ENCODE assay signal across 11 cellular contexts in the genomic region with DNA sequence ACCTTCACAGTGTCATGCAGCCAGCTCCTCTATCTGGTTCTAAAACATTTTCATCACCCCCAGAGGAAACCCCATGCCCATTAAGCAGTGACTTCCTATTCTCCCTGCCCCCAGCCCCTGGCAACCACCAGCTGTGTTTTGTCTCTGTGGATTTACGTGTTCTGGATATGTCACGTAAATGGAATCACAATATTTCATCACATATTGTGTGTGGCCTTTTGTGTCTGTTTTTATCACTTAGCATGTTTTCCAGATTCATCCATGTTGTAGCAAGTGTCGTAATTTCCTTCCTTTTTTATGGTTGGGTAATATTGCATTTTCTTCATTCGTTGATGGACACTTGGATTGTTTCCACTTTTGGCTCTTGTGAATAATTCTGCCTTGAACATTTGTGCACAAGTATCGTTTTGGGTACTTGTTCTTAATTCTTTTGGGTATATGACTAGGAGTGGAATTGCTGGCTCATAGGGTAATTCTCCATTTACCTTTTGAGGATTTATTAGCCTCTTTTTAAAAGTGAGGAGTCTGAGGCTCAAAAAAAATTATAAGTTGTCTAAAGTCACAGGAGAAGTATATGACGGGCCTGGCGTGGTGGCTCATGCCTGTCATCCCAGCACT.
DNase-seq lines count a peak whose midpoint lies in the region; ATAC-seq and TF ChIP-seq lines count a peak whose summit lies in the region.
"Had no signal": no experiment of that assay in that cellular context is flagged by ENCODE, and none has a peak within 500 bp of the region (broad histone marks: within the 10 kb centered on the region; RNA-seq: fewer than 3 reads in every experiment).

No MANE protein-coding gene starts in this region.

- no peaks in the 10 kb centered on the region for H3K9me3 ChIP-seq in mesenchymal stem cell (ENCODE audit: control insufficient read depth, low read length)
- H3K9me3 ChIP-seq: uterus had no signal

- H2AFZ ChIP-seq in mesenchymal stem cell (ENCODE audit: low read depth, low read length) = no peak overlapping the region

- peak overlapping the region; percentile 24 to 55 for H3K18ac ChIP-seq in mesenchymal stem cell (ENCODE audit: low read depth in 1 of 2, low read length in 2 of 2)

- H4K91ac ChIP-seq in mesenchymal stem cell (ENCODE audit: low read length) = no peak overlapping the region

- peaks cover 38% of the 10 kb centered on the region for H3K4me1 ChIP-seq in mesenchymal stem cell (ENCODE audit: control insufficient read depth, insufficient read depth, low read depth, low read length)

- no peak overlapping the region for H2BK5ac ChIP-seq in mesenchymal stem cell (ENCODE audit: low read depth, low read length, poor library complexity, severe bottlenecking)

- H3K4me2 ChIP-seq in mesenchymal stem cell (ENCODE audit: low read length, poor library complexity, severe bottlenecking) = no peak overlapping the region

- H3K9me3 Mint-ChIP-seq in WTC11 (peaks cover 4% of the 10 kb centered on the region), type B pancreatic cell (no peaks in the 10 kb centered on the region)

- no peak overlapping the region for H2BK120ac ChIP-seq in mesenchymal stem cell (ENCODE audit: low read depth, low read length)

- CTCF ChIA-PET in WTC11 (lab: Charles Lee) = interaction anchor here (0.6 to 3.4 kb wide), 3 partner anchors 72 to 322 kb away, joined by 4 to 20 read pairs (median 17); no protein-coding TSS in a partner anchor

- H3K36me3 ChIP-seq in mesenchymal stem cell (ENCODE audit: control insufficient read depth in 1 of 2, insufficient read depth in 2 of 2, low read depth in 1 of 2, low read length in 2 of 2) = peaks cover 0 to 4% of the 10 kb centered on the region in 2 experiments
- H3K36me3 ChIP-seq: uterus had no signal

- no peak overlapping the region for H3K9ac ChIP-seq in mesenchymal stem cell (ENCODE audit: low read length)

- H3K4me3 ChIP-seq in mesenchymal stem cell (ENCODE audit: insufficient read depth in 1 of 2, low read depth in 1 of 2, low read length in 2 of 2) = no peak overlapping the region
- H3K4me3 ChIP-seq: lung, uterus had no signal

- H3K27ac ChIP-seq in mesenchymal stem cell (ENCODE audit: low read length, poor library complexity, severe bottlenecking) = no peak overlapping the region

- peak overlapping the region; percentile 51 for H2AK5ac ChIP-seq in mesenchymal stem cell (ENCODE audit: low read length, severe bottlenecking)

- H3K27ac Mint-ChIP-seq in WTC11 (peak overlapping the region; percentile 70), type B pancreatic cell (no peak overlapping the region)

- H3K4me1 Mint-ChIP-seq in WTC11 (peaks cover 84% of the 10 kb centered on the region), type B pancreatic cell (ENCODE audit: unreplicated experiment) (peaks cover 37% of the 10 kb centered on the region)

- WGBS in mesenchymal stem cell = 83% methylated on average over 7 of the region's 7 CpGs

- POLR2A ChIA-PET in WTC11 (lab: Charles Lee) = no interaction called here

- H2BK12ac ChIP-seq in mesenchymal stem cell (ENCODE audit: low read length in 2 of 2) = peak overlapping the region in 1 of 2 experiments; percentile 83

- peak overlapping the region; percentile 76 for H3K4me3 Mint-ChIP-seq in WTC11
- peak overlapping the region; percentile 8 for H3K4me3 Mint-ChIP-seq in type B pancreatic cell

- H3K27me3 Mint-ChIP-seq in WTC11 (ENCODE audit: low read depth) (no peaks in the 10 kb centered on the region; the same call in 1 of the 2 replicates), type B pancreatic cell (no peaks in the 10 kb centered on the region)

- peaks cover 1% of the 10 kb centered on the region for H3K79me1 ChIP-seq in mesenchymal stem cell (replicated peaks; ENCODE audit: low read length, poor library complexity, severe bottlenecking)

- H3K27me3 ChIP-seq in mesenchymal stem cell (ENCODE audit: control insufficient read depth in 1 of 2, insufficient read depth in 1 of 2, low read length in 2 of 2) = no peaks in the 10 kb centered on the region
- H3K27me3 ChIP-seq: uterus had no signal

- intact Hi-C loops in left ventricle myocardium superior (cut with micrococcal nuclease) (loop anchor here (5.0 to 10.0 kb wide), 2 partner anchors 147 to 276 kb away; no protein-coding TSS in a partner anchor), left cardiac atrium (cut with DNase I) (loop anchor here in 1 of 2 donors (5.0 to 10.0 kb wide), 3 partner anchors 126 to 263 kb away; a partner anchor contains a TSS)

- H4K8ac ChIP-seq in mesenchymal stem cell (ENCODE audit: low read length) = no peak overlapping the region

- peaks cover 5% of the 10 kb centered on the region; the same call in 1 of the 2 replicates for H3K36me3 Mint-ChIP-seq in WTC11
- no peaks in the 10 kb centered on the region for H3K36me3 Mint-ChIP-seq in type B pancreatic cell

- H2BK15ac ChIP-seq in mesenchymal stem cell (ENCODE audit: low read depth, poor library complexity, severe bottlenecking) = no peak overlapping the region

- H3K14ac ChIP-seq in mesenchymal stem cell (ENCODE audit: low read length in 2 of 2) = no peak overlapping the region

- no peak overlapping the region for H3K23ac ChIP-seq in mesenchymal stem cell (ENCODE audit: low read length in 2 of 2)

- peak; percentile 5 for ATAC-seq in left ventricle myocardium superior
- ATAC-seq in left cardiac atrium = no peak
- no peak for ATAC-seq in WTC11
- ATAC-seq in HG02840 (IDR thresholded peaks at IDR 0.05; ENCODE audit: low FRiP score, unreplicated experiment) = no peak

- no peak for DNase-seq in left ventricle myocardium superior
- DNase-seq in left cardiac atrium = no peak
- DNase-seq in WTC11 (ENCODE audit: low spot score) = no peak
- DNase-seq in mesenchymal stem cell = peak; percentile 60
- DNase-seq in type B pancreatic cell (ENCODE audit: extremely low spot score, unreplicated experiment) = no peak
- no peak for DNase-seq in mucosa of gallbladder (ENCODE audit: low spot score)
- no peak for DNase-seq in NCI-H1436 treated with DMSO at 0.1 percent for 48 hours (lab: John Stamatoyannopoulos, UW)
- DNase-seq: NCI-H2029 treated with DMSO at 0.1 percent for 48 hours had no signal

- no peak overlapping the region for H3K4ac ChIP-seq in mesenchymal stem cell (ENCODE audit: low read depth in 1 of 2, low read length in 2 of 2)

- TF ChIP-seq CTCF in WTC11 (IDR thresholded peaks at IDR 0.05) = no peak
- TF ChIP-seq CTCF in type B pancreatic cell (conservative IDR thresholded peaks at IDR 0.05) = no peak

TF ChIP-seq in WTC11, 78 proteins besides CTCF, POLR2A, EP300 and RAD21 (continues in another document):
- TF ChIP-seq KAT7 (CRISPR knock-in tag; IDR thresholded peaks at IDR 0.05; ENCODE audit: borderline replicate concordance) (no peak), NFATC4 (CRISPR knock-in tag; IDR thresholded peaks at IDR 0.05) (no peak), IRF2 (CRISPR knock-in tag; IDR thresholded peaks at IDR 0.05; ENCODE audit: borderline replicate concordance, low read depth) (no peak), ZBTB21 (CRISPR knock-in tag; IDR thresholded peaks at IDR 0.05; ENCODE audit: borderline replicate concordance) (no peak), ZNF396 (CRISPR knock-in tag; IDR thresholded peaks at IDR 0.05; ENCODE audit: borderline replicate concordance) (no peak), MYBL2 (CRISPR knock-in tag; IDR thresholded peaks at IDR 0.05) (no peak), NFYB (CRISPR knock-in tag; conservative IDR thresholded peaks at IDR 0.05; ENCODE audit: low read depth) (no peak), ZNF671 (CRISPR knock-in tag; IDR thresholded peaks at IDR 0.05) (no peak), TEAD1 (CRISPR knock-in tag; IDR thresholded peaks at IDR 0.05) (no peak)
- TF ChIP-seq, protein P1, sequence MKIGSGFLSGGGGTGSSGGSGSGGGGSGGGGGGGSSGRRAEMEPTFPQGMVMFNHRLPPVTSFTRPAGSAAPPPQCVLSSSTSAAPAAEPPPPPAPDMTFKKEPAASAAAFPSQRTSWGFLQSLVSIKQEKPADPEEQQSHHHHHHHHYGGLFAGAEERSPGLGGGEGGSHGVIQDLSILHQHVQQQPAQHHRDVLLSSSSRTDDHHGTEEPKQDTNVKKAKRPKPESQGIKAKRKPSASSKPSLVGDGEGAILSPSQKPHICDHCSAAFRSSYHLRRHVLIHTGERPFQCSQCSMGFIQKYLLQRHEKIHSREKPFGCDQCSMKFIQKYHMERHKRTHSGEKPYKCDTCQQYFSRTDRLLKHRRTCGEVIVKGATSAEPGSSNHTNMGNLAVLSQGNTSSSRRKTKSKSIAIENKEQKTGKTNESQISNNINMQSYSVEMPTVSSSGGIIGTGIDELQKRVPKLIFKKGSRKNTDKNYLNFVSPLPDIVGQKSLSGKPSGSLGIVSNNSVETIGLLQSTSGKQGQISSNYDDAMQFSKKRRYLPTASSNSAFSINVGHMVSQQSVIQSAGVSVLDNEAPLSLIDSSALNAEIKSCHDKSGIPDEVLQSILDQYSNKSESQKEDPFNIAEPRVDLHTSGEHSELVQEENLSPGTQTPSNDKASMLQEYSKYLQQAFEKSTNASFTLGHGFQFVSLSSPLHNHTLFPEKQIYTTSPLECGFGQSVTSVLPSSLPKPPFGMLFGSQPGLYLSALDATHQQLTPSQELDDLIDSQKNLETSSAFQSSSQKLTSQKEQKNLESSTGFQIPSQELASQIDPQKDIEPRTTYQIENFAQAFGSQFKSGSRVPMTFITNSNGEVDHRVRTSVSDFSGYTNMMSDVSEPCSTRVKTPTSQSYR (CRISPR knock-in tag; IDR thresholded peaks at IDR 0.05) = no peak
- TF ChIP-seq, protein P2, sequence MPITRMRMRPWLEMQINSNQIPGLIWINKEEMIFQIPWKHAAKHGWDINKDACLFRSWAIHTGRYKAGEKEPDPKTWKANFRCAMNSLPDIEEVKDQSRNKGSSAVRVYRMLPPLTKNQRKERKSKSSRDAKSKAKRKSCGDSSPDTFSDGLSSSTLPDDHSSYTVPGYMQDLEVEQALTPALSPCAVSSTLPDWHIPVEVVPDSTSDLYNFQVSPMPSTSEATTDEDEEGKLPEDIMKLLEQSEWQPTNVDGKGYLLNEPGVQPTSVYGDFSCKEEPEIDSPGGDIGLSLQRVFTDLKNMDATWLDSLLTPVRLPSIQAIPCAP (CRISPR knock-in tag; IDR thresholded peaks at IDR 0.05) = no peak
- TF ChIP-seq, protein P3, sequence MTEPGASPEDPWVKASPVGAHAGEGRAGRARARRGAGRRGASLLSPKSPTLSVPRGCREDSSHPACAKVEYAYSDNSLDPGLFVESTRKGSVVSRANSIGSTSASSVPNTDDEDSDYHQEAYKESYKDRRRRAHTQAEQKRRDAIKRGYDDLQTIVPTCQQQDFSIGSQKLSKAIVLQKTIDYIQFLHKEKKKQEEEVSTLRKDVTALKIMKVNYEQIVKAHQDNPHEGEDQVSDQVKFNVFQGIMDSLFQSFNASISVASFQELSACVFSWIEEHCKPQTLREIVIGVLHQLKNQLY (CRISPR knock-in tag; IDR thresholded peaks at IDR 0.05) = no peak
